Comparison of ENCODE assay signal across 21 cellular contexts in the genomic region with DNA sequence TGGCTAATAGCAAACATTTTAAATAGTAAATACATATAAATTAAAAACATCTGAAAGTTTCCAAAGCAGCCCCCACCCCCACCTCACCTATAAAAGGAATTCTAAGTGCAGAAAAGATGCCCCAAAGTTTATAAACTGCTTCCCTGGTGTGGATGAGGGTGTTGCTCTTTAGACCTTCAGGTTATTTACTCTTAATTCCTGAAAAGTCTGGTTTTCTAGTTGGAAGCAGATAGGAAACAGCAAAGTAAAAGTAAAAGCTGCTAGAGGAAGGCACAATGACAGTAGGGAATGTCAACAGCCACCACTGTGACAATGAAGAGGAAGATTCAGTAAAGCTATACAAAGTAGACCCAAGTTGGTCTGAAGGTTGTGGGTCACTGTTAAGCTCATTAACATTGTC. TPM values are rescaled to one million over a fixed set of nuclear protein-coding genes. Genes with fewer than 3 reads are reported as not detected.
DNase-seq lines count a peak whose midpoint lies in the region; ATAC-seq, FAIRE-seq and TF ChIP-seq lines count a peak whose summit lies in the region.
"Had no signal": no experiment of that assay in that cellular context is flagged by ENCODE, and none has a peak within 500 bp of the region (broad histone marks: within the 10 kb centered on the region; RNA-seq: fewer than 3 reads in every experiment).

No MANE protein-coding gene starts in this region.

- TF ChIP-seq CTCF in HFFc6 (IDR thresholded peaks at IDR 0.05) (no peak), HepG2 (CRISPR knock-in tag; IDR thresholded peaks at IDR 0.05) (no peak)

- H3K9ac ChIP-seq in HepG2 (ENCODE audit: insufficient read depth, low read depth, low read length), result no peak overlapping the region
- H3K9ac ChIP-seq: BLaER1 treated with 17β-estradiol and CSF1 and Interleukin-3, amounts not matched to agents 10 nM and 100 nM had no signal

- no peaks in the 10 kb centered on the region for H3K9me3 ChIP-seq in CD4-positive, CD25-positive, alpha-beta regulatory T cell (ENCODE audit: control insufficient read depth in 2 of 2, low read length in 2 of 2)
- no peaks in the 10 kb centered on the region for H3K9me3 ChIP-seq in HepG2 (ENCODE audit: low read length)
- H3K9me3 ChIP-seq: A549, BE2C had no signal

- 0 out of 2 replicates have a peak, but pooled peaks cover 3% of the 10 kb centered on the region for H4K20me1 ChIP-seq in HepG2 (ENCODE audit: insufficient read depth, low read length)

- peaks cover 9 to 31% (median 19%) of the 10 kb centered on the region in 4 donors for H3K4me1 Mint-ChIP-seq in CD4-positive, CD25-positive, alpha-beta regulatory T cell
- peaks cover 20% of the 10 kb centered on the region for H3K4me1 Mint-ChIP-seq in HFFc6 (ENCODE audit: low read depth)
- H3K4me1 Mint-ChIP-seq in stimulated activated effector memory CD8-positive, alpha-beta T cell treated with anti-CD3 and anti-CD28 coated beads, Interleukin-12 subunit alpha, Interleukin-12 subunit beta, amount 100 ng/mL, for 72 hours, result peaks cover 18% of the 10 kb centered on the region
- peaks cover 10% of the 10 kb centered on the region for H3K4me1 Mint-ChIP-seq in activated T-helper 17 cell treated with anti-CD3 and anti-CD28 coated beads, Interleukin-2, amount 50 U/mL, for 72 hours

- no peak overlapping the region for H3K4me3 ChIP-seq in CD4-positive, CD25-positive, alpha-beta regulatory T cell (ENCODE audit: low read depth, low read length)
- H3K4me3 ChIP-seq in HepG2 (replicated peaks in 1 of 3; ENCODE audit: insufficient read depth in 1 of 3, low read depth in 2 of 3, low read length in 3 of 3), result no peak overlapping the region
- H3K4me3 ChIP-seq: A549; BLaER1 treated with 17β-estradiol and CSF1 and Interleukin-3, amounts not matched to agents 10 nM and 100 nM; HAP-1 had no signal

- in situ Hi-C loops in HepG2 (cut with HindIII; ENCODE audit: extremely low pct_ligation_motif_present, low pct_unique_long_range_greater_than_20kb), result loop anchor here (10.0 kb wide), 1 partner anchor 57 kb away; no protein-coding TSS in a partner anchor

- no peaks in the 10 kb centered on the region for H3K36me3 ChIP-seq in CD4-positive, CD25-positive, alpha-beta regulatory T cell (ENCODE audit: control insufficient read depth, insufficient read depth, low read length)
- no peaks in the 10 kb centered on the region; a peak in 1 of 5 replicates for H3K36me3 ChIP-seq in HepG2 (replicated peaks in 1 of 2; ENCODE audit: control insufficient read depth in 1 of 2, insufficient read depth in 2 of 2, low read length in 2 of 2)
- H3K36me3 ChIP-seq: BE2C, HAP-1 had no signal

- no peak for FAIRE-seq in HepG2 (lab: Jason Lieb, UNC)
- FAIRE-seq: H54 had no signal

- no peak for DNase-seq in CD4-positive, CD25-positive, alpha-beta regulatory T cell
- no peak for DNase-seq in HFFc6
- no peak for DNase-seq in HepG2 (ENCODE audit: low spot score)
- no peak for DNase-seq in stimulated activated effector memory CD8-positive, alpha-beta T cell treated with anti-CD3 and anti-CD28 coated beads, Interleukin-12 subunit alpha, Interleukin-12 subunit beta, amount 100 ng/mL, for 72 hours (ENCODE audit: low spot score in 2 of 2)
- no peak for DNase-seq in activated effector memory CD4-positive, alpha-beta T cell treated with anti-CD3 and anti-CD28 coated beads, Interleukin-2, amount 50 U/mL, for 16 hours
- DNase-seq: 8988T; ACHN; BE2C; Calu3; CD4-positive, alpha-beta memory T cell; COR-L47; DMS53; DND-41; GOT3 had no signal

- peak overlapping the region; percentile 2 for H3K27ac ChIP-seq in CD4-positive, CD25-positive, alpha-beta regulatory T cell (ENCODE audit: insufficient read depth, low read length, poor library complexity, severe bottlenecking)
- H3K27ac ChIP-seq in HepG2 (ENCODE audit: extremely low read length, insufficient read depth, low read length), result no peak overlapping the region
- H3K27ac ChIP-seq: A549; BLaER1 treated with 17β-estradiol and CSF1 and Interleukin-3, amounts not matched to agents 10 nM and 100 nM had no signal

- POLR2A ChIA-PET in HepG2 (lab: Yijun Ruan, JAX), result no interaction called here

- no TSS peak for BruUV-seq in HepG2 (replicated peaks; lab: Mats Ljungman, UMichigan)

- peak overlapping the region in 2 of 3 donors; percentile 3 to 5 for H3K27ac Mint-ChIP-seq in CD4-positive, CD25-positive, alpha-beta regulatory T cell
- H3K27ac Mint-ChIP-seq in HFFc6, result peak overlapping the region; percentile 14; the same call in 1 of the 2 replicates
- H3K27ac Mint-ChIP-seq in stimulated activated effector memory CD8-positive, alpha-beta T cell treated with anti-CD3 and anti-CD28 coated beads, Interleukin-12 subunit alpha, Interleukin-12 subunit beta, amount 100 ng/mL, for 72 hours, result peak overlapping the region; percentile 2
- no peak overlapping the region for H3K27ac Mint-ChIP-seq in activated T-helper 17 cell treated with anti-CD3 and anti-CD28 coated beads, Interleukin-2, amount 50 U/mL, for 72 hours

- no peak for TF ChIP-seq POLR2A in HepG2 (IDR thresholded peaks at IDR 0.05; ENCODE audit: insufficient read depth in 1 of 2, low read depth in 2 of 2, low read length in 2 of 2)

- H3K4me2 ChIP-seq in HepG2 (ENCODE audit: low read depth, low read length), result no peak overlapping the region
- H3K4me2 ChIP-seq: A549 had no signal

- H2AFZ ChIP-seq in HepG2 (ENCODE audit: low read length), result no peak overlapping the region

- H3K27me3 Mint-ChIP-seq in CD4-positive, CD25-positive, alpha-beta regulatory T cell, result no peaks in the 10 kb centered on the region
- H3K27me3 Mint-ChIP-seq in HFFc6 (ENCODE audit: insufficient read depth), result no peaks in the 10 kb centered on the region; the same call in 1 of the 2 replicates
- H3K27me3 Mint-ChIP-seq in activated T-helper 17 cell treated with anti-CD3 and anti-CD28 coated beads, Interleukin-2, amount 50 U/mL, for 72 hours, result no peaks in the 10 kb centered on the region
- H3K27me3 Mint-ChIP-seq: CD4-positive, alpha-beta memory T cell had no signal

- H3K4me3 Mint-ChIP-seq in CD4-positive, CD25-positive, alpha-beta regulatory T cell, result no peak overlapping the region
- H3K4me3 Mint-ChIP-seq in HFFc6, result no peak overlapping the region
- H3K4me3 Mint-ChIP-seq in stimulated activated effector memory CD8-positive, alpha-beta T cell treated with anti-CD3 and anti-CD28 coated beads, Interleukin-12 subunit alpha, Interleukin-12 subunit beta, amount 100 ng/mL, for 72 hours, result no peak overlapping the region
- no peak overlapping the region for H3K4me3 Mint-ChIP-seq in activated T-helper 17 cell treated with anti-CD3 and anti-CD28 coated beads, Interleukin-2, amount 50 U/mL, for 72 hours
- H3K4me3 Mint-ChIP-seq: CD14-positive monocyte; CD4-positive, alpha-beta memory T cell had no signal

- H3K9me3 Mint-ChIP-seq in CD4-positive, CD25-positive, alpha-beta regulatory T cell, result peaks cover 0 to 3% (median 0%) of the 10 kb centered on the region in 7 donors
- no peaks in the 10 kb centered on the region for H3K9me3 Mint-ChIP-seq in HFFc6
- H3K9me3 Mint-ChIP-seq in stimulated activated effector memory CD8-positive, alpha-beta T cell treated with anti-CD3 and anti-CD28 coated beads, Interleukin-12 subunit alpha, Interleukin-12 subunit beta, amount 100 ng/mL, for 72 hours, result peaks cover 3% of the 10 kb centered on the region
- no peaks in the 10 kb centered on the region for H3K9me3 Mint-ChIP-seq in activated T-helper 17 cell treated with anti-CD3 and anti-CD28 coated beads, Interleukin-2, amount 50 U/mL, for 72 hours

- no peaks in the 10 kb centered on the region for H3K4me1 ChIP-seq in CD4-positive, CD25-positive, alpha-beta regulatory T cell (ENCODE audit: control insufficient read depth, insufficient read depth, low read length, poor library complexity, severe bottlenecking)
- H3K4me1 ChIP-seq in HepG2 (ENCODE audit: insufficient read depth, low read length), result peaks cover 9% of the 10 kb centered on the region
- H3K4me1 ChIP-seq: A549, BE2C, HAP-1 had no signal

- ATAC-seq in CD4-positive, CD25-positive, alpha-beta regulatory T cell (ENCODE audit: low read depth in 2 of 2), result no peak
- ATAC-seq in HepG2, result no peak
- ATAC-seq in stimulated activated effector memory CD8-positive, alpha-beta T cell treated with anti-CD3 and anti-CD28 coated beads, Interleukin-12 subunit alpha, Interleukin-12 subunit beta, amount 100 ng/mL, for 72 hours, result no peak
- no peak for ATAC-seq in activated T-helper 17 cell treated with anti-CD3 and anti-CD28 coated beads, Interleukin-2, amount 50 U/mL, for 72 hours (replicated peaks)
- ATAC-seq in HG02798 (IDR thresholded peaks at IDR 0.05; ENCODE audit: poor library complexity, unreplicated experiment), result no peak
- ATAC-seq: A549 had no signal

- intact Hi-C loops in HepG2 (cut with micrococcal nuclease; ENCODE audit: unreplicated experiment), result loop anchor here (5.0 kb wide), 1 partner anchor 35 kb away; no protein-coding TSS in a partner anchor

- H3K36me3 Mint-ChIP-seq in CD4-positive, CD25-positive, alpha-beta regulatory T cell, result peaks cover 15% of the 10 kb centered on the region
- H3K36me3 Mint-ChIP-seq in HFFc6 (ENCODE audit: low read depth), result peaks cover 23% of the 10 kb centered on the region
- no peaks in the 10 kb centered on the region for H3K36me3 Mint-ChIP-seq in stimulated activated effector memory CD8-positive, alpha-beta T cell treated with anti-CD3 and anti-CD28 coated beads, Interleukin-12 subunit alpha, Interleukin-12 subunit beta, amount 100 ng/mL, for 72 hours
- no peaks in the 10 kb centered on the region for H3K36me3 Mint-ChIP-seq in activated T-helper 17 cell treated with anti-CD3 and anti-CD28 coated beads, Interleukin-2, amount 50 U/mL, for 72 hours (ENCODE audit: low read depth)

- CTCF ChIA-PET in HepG2 (lab: Yijun Ruan, JAX; ENCODE audit: low intra/inter-chr PET ratio, low total read pairs), result no interaction called here

- no peak for TF ChIP-seq RAD21 in HepG2 (CRISPR knock-in tag; IDR thresholded peaks at IDR 0.05)

- no peaks in the 10 kb centered on the region for H3K79me2 ChIP-seq in HepG2 (ENCODE audit: insufficient read depth, low read length)

- no peaks in the 10 kb centered on the region for H3K27me3 ChIP-seq in CD4-positive, CD25-positive, alpha-beta regulatory T cell (ENCODE audit: control insufficient read depth, insufficient read depth, low read length)
- H3K27me3 ChIP-seq in HepG2 (ENCODE audit: control insufficient read depth in 1 of 2, insufficient read depth in 2 of 2, low read length in 2 of 2), result no peaks in the 10 kb centered on the region
- H3K27me3 ChIP-seq: BE2C; BLaER1 treated with 17β-estradiol and CSF1 and Interleukin-3, amounts not matched to agents 10 nM and 100 nM had no signal

- TF ChIP-seq EP300 in HepG2 (IDR thresholded peaks at IDR 0.05; ENCODE audit: low read depth in 2 of 2, low read length in 2 of 2) (no peak), HepG2 (CRISPR knock-in tag; IDR thresholded peaks at IDR 0.05; ENCODE audit: borderline replicate concordance) (no peak)

RNA-seq across cellular contexts. Expression of a gene that starts 37.8 kb away (rescaled TPM):
- total RNA-seq in CD4-positive, CD25-positive, alpha-beta regulatory T cell, result 90.4 TPM
- polyA plus RNA-seq in CD4-positive, CD25-positive, alpha-beta regulatory T cell, result 10 to 100 TPM; 27.2 to 39.0 (median 37.3) TPM
- total RNA-seq in HFFc6 (2021; fragmentation: NEBNext Ultra II Directional; extraction: Animal tissue kit (Norgen Biotek cat#: 25700)), result 10 to 100 TPM; 22.2 to 27.0 (median 23.2) TPM
- total RNA-seq in HepG2 (2016; rRNA removed; fragmentation: Illumina TruSeq; extraction: Trizol), result 6.0 and 8.7 TPM in 2 replicates
- total RNA-seq in HepG2 (2016; cell fraction: cytosol; rRNA removed; fragmentation: Illumina TruSeq; extraction: Trizol; ENCODE audit: low read depth), result 10.7 and 11.6 TPM in 2 replicates
- total RNA-seq in HepG2 (2016; cell fraction: insoluble cytoplasmic fraction; rRNA removed; fragmentation: Illumina TruSeq; extraction: Trizol), result 5.6 and 8.0 TPM in 2 replicates
- 6.9 and 7.9 TPM in 2 replicates for total RNA-seq in HepG2 (2016; cell fraction: membrane; rRNA removed; fragmentation: Illumina TruSeq; extraction: Trizol)
- total RNA-seq in HepG2 (2016; cell fraction: nucleus; rRNA removed; fragmentation: Illumina TruSeq; extraction: Trizol), result 10.0 and 12.7 TPM in 2 replicates
- 6.4 and 6.5 TPM in 2 replicates for polyA plus RNA-seq in HepG2 (2011; rRNA removed)
- polyA plus RNA-seq in HepG2 (2011; cell fraction: cytosol; rRNA removed), result 5.2 and 5.3 TPM in 2 replicates
- 7.3 and 7.8 TPM in 2 replicates for polyA plus RNA-seq in HepG2 (2011; cell fraction: nucleus; rRNA removed)
- 7.7 and 10.3 TPM in 2 replicates for polyA plus RNA-seq in HepG2 (2012)
- 63.7 and 72.5 TPM in 2 replicates for polyA plus RNA-seq in HepG2 (2016; cell fraction: cytosol; fragmentation: Illumina TruSeq; extraction: Trizol; ENCODE audit: low read depth)
- 10.0 and 11.0 TPM in 2 replicates for polyA plus RNA-seq in HepG2 (2016; cell fraction: insoluble cytoplasmic fraction; fragmentation: Illumina TruSeq; extraction: Trizol; ENCODE audit: low read depth)
- 41.5 and 44.7 TPM in 2 replicates for polyA plus RNA-seq in HepG2 (2016; cell fraction: membrane; fragmentation: Illumina TruSeq; extraction: Trizol; ENCODE audit: low read depth)
- polyA plus RNA-seq in HepG2 (2016; cell fraction: nucleus; fragmentation: Illumina TruSeq; extraction: Trizol; ENCODE audit: insufficient read depth, low read depth), result 12.8 and 14.3 TPM in 2 replicates
- polyA minus RNA-seq in HepG2 (2011; rRNA and poly(A)+ RNA removed; ENCODE audit: low replicate concordance), result 14.6 and 27.8 TPM in 2 replicates
- 9.6 and 10.8 TPM in 2 replicates for polyA minus RNA-seq in HepG2 (2011; cell fraction: cytosol; rRNA and poly(A)+ RNA removed)
- polyA minus RNA-seq in HepG2 (2011; cell fraction: nucleus; rRNA and poly(A)+ RNA removed), result 24.7 and 27.6 TPM in 2 replicates
- total RNA-seq in activated T-helper 17 cell treated with anti-CD3 and anti-CD28 coated beads, Interleukin-2, amount 50 U/mL, for 72 hours, result 10 to 100 TPM; 49.7 to 50.0 TPM

RNA-seq across cellular contexts. Expression of a gene that starts 49.2 kb away (rescaled TPM):
- 2.1 TPM for total RNA-seq in CD4-positive, CD25-positive, alpha-beta regulatory T cell
- 1 to 10 TPM in 1 of 4 donors, under 1 TPM in 3; 0.21 to 1.1 (median 0.33) TPM for polyA plus RNA-seq in CD4-positive, CD25-positive, alpha-beta regulatory T cell
- under 1 TPM; 0.27 to 0.94 (median 0.64) TPM for total RNA-seq in HFFc6 (2021; fragmentation: NEBNext Ultra II Directional; extraction: Animal tissue kit (Norgen Biotek cat#: 25700))
- total RNA-seq in HepG2 (2016; rRNA removed; fragmentation: Illumina TruSeq; extraction: Trizol), result not detected in 2 replicates
- not detected in 2 replicates for total RNA-seq in HepG2 (2016; cell fraction: cytosol; rRNA removed; fragmentation: Illumina TruSeq; extraction: Trizol; ENCODE audit: low read depth)
- not detected in 2 replicates for total RNA-seq in HepG2 (2016; cell fraction: insoluble cytoplasmic fraction; rRNA removed; fragmentation: Illumina TruSeq; extraction: Trizol)
- total RNA-seq in HepG2 (2016; cell fraction: membrane; rRNA removed; fragmentation: Illumina TruSeq; extraction: Trizol), result 0.17 TPM in 1 of 2 replicates, not detected in the other
- total RNA-seq in HepG2 (2016; cell fraction: nucleus; rRNA removed; fragmentation: Illumina TruSeq; extraction: Trizol), result not detected in 2 replicates
- 0.03 and 0.15 TPM in 2 replicates for polyA plus RNA-seq in HepG2 (2011; rRNA removed)
- polyA plus RNA-seq in HepG2 (2011; cell fraction: cytosol; rRNA removed), result 0.01 TPM in 1 of 2 replicates, not detected in the other
- not detected in 2 replicates for polyA plus RNA-seq in HepG2 (2011; cell fraction: nucleus; rRNA removed)
- 0.05 TPM in 1 of 2 replicates, not detected in the other for polyA plus RNA-seq in HepG2 (2012)
- not detected in 2 replicates for polyA plus RNA-seq in HepG2 (2016; cell fraction: cytosol; fragmentation: Illumina TruSeq; extraction: Trizol; ENCODE audit: low read depth)
- not detected in 2 replicates for polyA plus RNA-seq in HepG2 (2016; cell fraction: insoluble cytoplasmic fraction; fragmentation: Illumina TruSeq; extraction: Trizol; ENCODE audit: low read depth)
- not detected in 2 replicates for polyA plus RNA-seq in HepG2 (2016; cell fraction: membrane; fragmentation: Illumina TruSeq; extraction: Trizol; ENCODE audit: low read depth)
- not detected in 2 replicates for polyA plus RNA-seq in HepG2 (2016; cell fraction: nucleus; fragmentation: Illumina TruSeq; extraction: Trizol; ENCODE audit: insufficient read depth, low read depth)
- polyA minus RNA-seq in HepG2 (2011; rRNA and poly(A)+ RNA removed; ENCODE audit: low replicate concordance), result not detected in 2 replicates
- polyA minus RNA-seq in HepG2 (2011; cell fraction: cytosol; rRNA and poly(A)+ RNA removed), result not detected in 2 replicates
- not detected in 2 replicates for polyA minus RNA-seq in HepG2 (2011; cell fraction: nucleus; rRNA and poly(A)+ RNA removed)
- 1 to 10 TPM; 1.1 to 1.8 TPM for total RNA-seq in activated T-helper 17 cell treated with anti-CD3 and anti-CD28 coated beads, Interleukin-2, amount 50 U/mL, for 72 hours
- polyA plus RNA-seq: CD14-positive monocyte had no signal
